In genomic region chr9:16817002-16817401, GRCh38 we compare ENCODE assay signal across 18 cellular contexts. TPM values are rescaled to one million over a fixed set of nuclear protein-coding genes. Genes with fewer than 3 reads are reported as not detected.
"Had no signal": no experiment of that assay in that cellular context is flagged by ENCODE, and none has a peak within 500 bp of the region (broad histone marks: within the 10 kb centered on the region; RNA-seq: fewer than 3 reads in every experiment).

No MANE protein-coding gene starts in this region.

- H3K36me3 ChIP-seq: heart left ventricle, neutrophil, ovary had no signal

- ATAC-seq: heart left ventricle; left lobe of liver; naive thymus-derived CD4-positive, alpha-beta T cell; right cardiac atrium had no signal

- H3K36me3 Mint-ChIP-seq: naive thymus-derived CD4-positive, alpha-beta T cell had no signal

- DNase-seq: effector CD4-positive, alpha-beta T cell; endodermal cell; foreskin melanocyte; heart left ventricle; hypothalamus; islet precursor cell; mammary epithelial cell; naive thymus-derived CD4-positive, alpha-beta T cell; nephron progenitor cell; ovary; right cardiac atrium; small intestine; stimulated activated CD4-positive, alpha-beta T cell treated with anti-CD3 and anti-CD28 coated beads, Interleukin-2, amount 100 ng/mL, for 48 hours; stimulated activated naive CD4-positive, alpha-beta T cell treated with Interleukin-2 at 50 U/mL for 16 hours; trophoblast cell had no signal

- H3K27ac Mint-ChIP-seq: endodermal cell; naive thymus-derived CD4-positive, alpha-beta T cell; nephron progenitor cell had no signal

- H3K9me3 Mint-ChIP-seq: endodermal cell, nephron progenitor cell had no signal

- H3K4me3 Mint-ChIP-seq: endodermal cell; naive thymus-derived CD4-positive, alpha-beta T cell; nephron progenitor cell had no signal

- H3K4me1 ChIP-seq: heart left ventricle had no signal

- H3K4me3 ChIP-seq: coronary artery, heart left ventricle, ovary had no signal

- H3K27me3 ChIP-seq: heart left ventricle, neutrophil, ovary had no signal

- H3K4me1 Mint-ChIP-seq: naive thymus-derived CD4-positive, alpha-beta T cell had no signal

- H3K9me3 ChIP-seq: heart left ventricle, neutrophil, ovary had no signal

- H3K27ac ChIP-seq: coronary artery, heart left ventricle, neutrophil, ovary had no signal

- H3K27me3 Mint-ChIP-seq: naive thymus-derived CD4-positive, alpha-beta T cell had no signal

RNA-seq across cellular contexts. Expression of gene BNC2, which starts 53.5 kb away (rescaled TPM):
- polyA plus RNA-seq: naive thymus-derived CD4-positive, alpha-beta T cell had no signal
